24 cellular contexts compared by ENCODE assay signal in the genomic region with DNA sequence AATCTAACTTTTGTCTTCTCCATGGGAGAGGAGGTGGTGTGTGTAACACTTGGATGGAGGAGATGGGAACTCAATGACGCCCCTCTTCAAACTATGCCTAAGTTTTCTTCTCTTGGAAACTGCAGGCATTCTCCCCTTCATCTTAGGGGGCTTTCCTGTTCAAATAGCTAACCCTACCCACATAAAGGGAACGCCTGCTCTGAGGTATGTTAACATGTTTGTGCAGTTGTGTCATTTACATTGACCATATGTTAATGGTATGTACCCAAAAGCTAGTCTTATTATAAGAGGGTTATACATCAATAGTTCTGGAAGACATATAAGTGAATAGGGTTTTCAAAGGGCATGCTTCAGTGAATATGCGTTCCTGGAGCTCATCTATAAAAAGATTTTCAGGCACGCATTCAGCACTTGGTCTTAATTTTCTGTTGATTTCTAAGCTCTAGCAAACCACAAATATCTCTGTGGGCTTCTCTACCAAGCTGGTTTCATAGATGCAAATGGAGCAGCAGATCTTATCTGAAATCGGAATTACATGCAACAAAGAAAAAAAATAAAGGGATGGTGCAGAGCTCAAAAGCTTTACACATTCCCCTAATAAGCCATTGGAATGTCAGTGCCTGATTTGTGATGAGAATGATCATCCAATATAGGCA.
"Had no signal": no experiment of that assay in that cellular context is flagged by ENCODE, and none has a peak within 500 bp of the region (broad histone marks: within the 10 kb centered on the region; RNA-seq: fewer than 3 reads in every experiment).

No MANE protein-coding gene starts in this region.

- H3K4me2 ChIP-seq: KMS-11 had no signal

- ATAC-seq: HepG2, K562, T-cell had no signal

- H3K4me1 ChIP-seq: SJSA1 had no signal

- H3K9me3 ChIP-seq: MG63, SJSA1 had no signal

- DNase-seq: IMR-90, MG63, NCI-H1092, NCI-H1105 treated with DMSO at 0.1 percent for 48 hours, NCI-H1417 treated with DMSO at 0.1 percent for 48 hours, NCI-H146, NCI-H1694 treated with DMSO at 0.1 percent for 48 hours, NCI-H1930, NCI-H2081 treated with DMSO at 0.1 percent for 48 hours, NCI-H2171, NCI-H226, NCI-H446, NCI-H510A, NCI-H524 treated with DMSO at 0.1 percent for 48 hours, NCI-H748 treated with DMSO at 0.1 percent for 48 hours, Right ventricle myocardium superior, RPMI8226, SIG-M5, T-cell had no signal

- H3K4me3 ChIP-seq: K562, MG63, SJSA1, SK-N-MC had no signal

- H3K36me3 ChIP-seq: MG63, SJSA1 had no signal

- H3K9ac ChIP-seq: KMS-11 had no signal

- H3K27ac ChIP-seq: KMS-11, SJSA1, SK-N-MC had no signal

- H3K27me3 ChIP-seq: SJSA1 had no signal
